ENCODE assay signal across 2 cellular contexts in the genomic region with DNA sequence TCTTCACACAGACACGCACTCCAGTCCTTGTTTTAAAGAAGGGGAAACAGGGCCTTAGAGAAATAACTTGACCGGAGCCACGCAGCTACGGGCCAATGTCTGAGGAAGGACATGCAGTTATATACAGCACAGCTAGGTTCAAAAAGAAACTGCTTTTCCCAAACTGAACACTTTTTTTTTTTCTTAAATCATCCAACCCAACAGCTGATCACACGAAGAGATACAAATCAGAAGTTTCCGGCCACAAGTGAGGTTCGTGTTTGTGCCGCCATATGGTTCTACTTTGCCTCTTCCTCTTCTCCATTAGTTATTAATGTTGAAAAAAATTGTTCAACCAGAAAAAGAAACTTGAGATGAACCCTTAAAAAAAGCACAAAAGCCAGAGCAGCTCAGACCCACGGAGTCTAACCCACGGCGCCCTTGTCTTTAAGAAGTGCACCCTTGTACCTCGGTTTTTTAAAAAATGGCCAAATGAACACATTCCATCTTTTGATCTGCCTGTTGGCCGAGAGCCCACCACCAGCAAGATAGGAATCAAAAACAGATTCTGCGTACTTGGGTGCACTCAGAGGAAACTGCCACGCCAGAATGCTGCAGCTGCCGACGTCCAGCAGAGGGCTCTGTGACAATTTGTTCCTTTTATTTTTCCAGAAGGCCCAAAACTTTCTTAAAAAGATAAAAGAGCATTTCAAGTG.
TF ChIP-seq lines count a peak whose summit lies in the region.

No MANE protein-coding gene starts in this region.

TF ChIP-seq in Ishikawa, 13 proteins besides CTCF, POLR2A, EP300 and RAD21 (continued from another document):
- TF ChIP-seq, protein P1, sequence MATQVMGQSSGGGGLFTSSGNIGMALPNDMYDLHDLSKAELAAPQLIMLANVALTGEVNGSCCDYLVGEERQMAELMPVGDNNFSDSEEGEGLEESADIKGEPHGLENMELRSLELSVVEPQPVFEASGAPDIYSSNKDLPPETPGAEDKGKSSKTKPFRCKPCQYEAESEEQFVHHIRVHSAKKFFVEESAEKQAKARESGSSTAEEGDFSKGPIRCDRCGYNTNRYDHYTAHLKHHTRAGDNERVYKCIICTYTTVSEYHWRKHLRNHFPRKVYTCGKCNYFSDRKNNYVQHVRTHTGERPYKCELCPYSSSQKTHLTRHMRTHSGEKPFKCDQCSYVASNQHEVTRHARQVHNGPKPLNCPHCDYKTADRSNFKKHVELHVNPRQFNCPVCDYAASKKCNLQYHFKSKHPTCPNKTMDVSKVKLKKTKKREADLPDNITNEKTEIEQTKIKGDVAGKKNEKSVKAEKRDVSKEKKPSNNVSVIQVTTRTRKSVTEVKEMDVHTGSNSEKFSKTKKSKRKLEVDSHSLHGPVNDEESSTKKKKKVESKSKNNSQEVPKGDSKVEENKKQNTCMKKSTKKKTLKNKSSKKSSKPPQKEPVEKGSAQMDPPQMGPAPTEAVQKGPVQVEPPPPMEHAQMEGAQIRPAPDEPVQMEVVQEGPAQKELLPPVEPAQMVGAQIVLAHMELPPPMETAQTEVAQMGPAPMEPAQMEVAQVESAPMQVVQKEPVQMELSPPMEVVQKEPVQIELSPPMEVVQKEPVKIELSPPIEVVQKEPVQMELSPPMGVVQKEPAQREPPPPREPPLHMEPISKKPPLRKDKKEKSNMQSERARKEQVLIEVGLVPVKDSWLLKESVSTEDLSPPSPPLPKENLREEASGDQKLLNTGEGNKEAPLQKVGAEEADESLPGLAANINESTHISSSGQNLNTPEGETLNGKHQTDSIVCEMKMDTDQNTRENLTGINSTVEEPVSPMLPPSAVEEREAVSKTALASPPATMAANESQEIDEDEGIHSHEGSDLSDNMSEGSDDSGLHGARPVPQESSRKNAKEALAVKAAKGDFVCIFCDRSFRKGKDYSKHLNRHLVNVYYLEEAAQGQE (IDR thresholded peaks at IDR 0.05; ENCODE audit: low read depth): no peak

TF ChIP-seq in HepG2, 621 proteins besides CTCF, POLR2A, EP300 and RAD21 (continued from another document):
- TF ChIP-seq, protein P2, sequence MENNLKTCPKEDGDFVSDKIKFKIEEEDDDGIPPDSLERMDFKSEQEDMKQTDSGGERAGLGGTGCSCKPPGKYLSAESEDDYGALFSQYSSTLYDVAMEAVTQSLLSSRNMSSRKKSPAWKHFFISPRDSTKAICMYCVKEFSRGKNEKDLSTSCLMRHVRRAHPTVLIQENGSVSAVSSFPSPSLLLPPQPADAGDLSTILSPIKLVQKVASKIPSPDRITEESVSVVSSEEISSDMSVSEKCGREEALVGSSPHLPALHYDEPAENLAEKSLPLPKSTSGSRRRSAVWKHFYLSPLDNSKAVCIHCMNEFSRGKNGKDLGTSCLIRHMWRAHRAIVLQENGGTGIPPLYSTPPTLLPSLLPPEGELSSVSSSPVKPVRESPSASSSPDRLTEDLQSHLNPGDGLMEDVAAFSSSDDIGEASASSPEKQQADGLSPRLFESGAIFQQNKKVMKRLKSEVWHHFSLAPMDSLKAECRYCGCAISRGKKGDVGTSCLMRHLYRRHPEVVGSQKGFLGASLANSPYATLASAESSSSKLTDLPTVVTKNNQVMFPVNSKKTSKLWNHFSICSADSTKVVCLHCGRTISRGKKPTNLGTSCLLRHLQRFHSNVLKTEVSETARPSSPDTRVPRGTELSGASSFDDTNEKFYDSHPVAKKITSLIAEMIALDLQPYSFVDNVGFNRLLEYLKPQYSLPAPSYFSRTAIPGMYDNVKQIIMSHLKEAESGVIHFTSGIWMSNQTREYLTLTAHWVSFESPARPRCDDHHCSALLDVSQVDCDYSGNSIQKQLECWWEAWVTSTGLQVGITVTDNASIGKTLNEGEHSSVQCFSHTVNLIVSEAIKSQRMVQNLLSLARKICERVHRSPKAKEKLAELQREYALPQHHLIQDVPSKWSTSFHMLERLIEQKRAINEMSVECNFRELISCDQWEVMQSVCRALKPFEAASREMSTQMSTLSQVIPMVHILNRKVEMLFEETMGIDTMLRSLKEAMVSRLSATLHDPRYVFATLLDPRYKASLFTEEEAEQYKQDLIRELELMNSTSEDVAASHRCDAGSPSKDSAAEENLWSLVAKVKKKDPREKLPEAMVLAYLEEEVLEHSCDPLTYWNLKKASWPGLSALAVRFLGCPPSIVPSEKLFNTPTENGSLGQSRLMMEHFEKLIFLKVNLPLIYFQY (CRISPR knock-in tag; IDR thresholded peaks at IDR 0.05; ENCODE audit: borderline replicate concordance): no peak
- TF ChIP-seq HDAC6 (IDR thresholded peaks at IDR 0.05; ENCODE audit: low read depth, low read length) (no peak), GFI1 (CRISPR knock-in tag; IDR thresholded peaks at IDR 0.05; ENCODE audit: borderline replicate concordance) (no peak), ZNF598 (CRISPR knock-in tag; IDR thresholded peaks at IDR 0.05; ENCODE audit: borderline replicate concordance) (0 out of 2 replicates have a peak, but pooled peaks have one; percentile 23), SAP130 (CRISPR knock-in tag; IDR thresholded peaks at IDR 0.05; ENCODE audit: low read depth) (0 out of 2 replicates have a peak, but pooled peaks have one; percentile 18), SMARCE1 (IDR thresholded peaks at IDR 0.05; ENCODE audit: borderline replicate concordance) (no peak), ZSCAN30 (CRISPR knock-in tag; IDR thresholded peaks at IDR 0.05) (no peak)
- TF ChIP-seq, protein P3, sequence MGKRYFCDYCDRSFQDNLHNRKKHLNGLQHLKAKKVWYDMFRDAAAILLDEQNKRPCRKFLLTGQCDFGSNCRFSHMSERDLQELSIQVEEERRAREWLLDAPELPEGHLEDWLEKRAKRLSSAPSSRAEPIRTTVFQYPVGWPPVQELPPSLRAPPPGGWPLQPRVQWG (CRISPR knock-in tag; IDR thresholded peaks at IDR 0.05; ENCODE audit: borderline replicate concordance, low read depth): no peak
- TF ChIP-seq, protein P4, sequence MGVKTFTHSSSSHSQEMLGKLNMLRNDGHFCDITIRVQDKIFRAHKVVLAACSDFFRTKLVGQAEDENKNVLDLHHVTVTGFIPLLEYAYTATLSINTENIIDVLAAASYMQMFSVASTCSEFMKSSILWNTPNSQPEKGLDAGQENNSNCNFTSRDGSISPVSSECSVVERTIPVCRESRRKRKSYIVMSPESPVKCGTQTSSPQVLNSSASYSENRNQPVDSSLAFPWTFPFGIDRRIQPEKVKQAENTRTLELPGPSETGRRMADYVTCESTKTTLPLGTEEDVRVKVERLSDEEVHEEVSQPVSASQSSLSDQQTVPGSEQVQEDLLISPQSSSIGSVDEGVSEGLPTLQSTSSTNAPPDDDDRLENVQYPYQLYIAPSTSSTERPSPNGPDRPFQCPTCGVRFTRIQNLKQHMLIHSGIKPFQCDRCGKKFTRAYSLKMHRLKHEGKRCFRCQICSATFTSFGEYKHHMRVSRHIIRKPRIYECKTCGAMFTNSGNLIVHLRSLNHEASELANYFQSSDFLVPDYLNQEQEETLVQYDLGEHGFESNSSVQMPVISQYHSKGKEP (CRISPR knock-in tag; IDR thresholded peaks at IDR 0.05): no peak
- TF ChIP-seq, protein P5, sequence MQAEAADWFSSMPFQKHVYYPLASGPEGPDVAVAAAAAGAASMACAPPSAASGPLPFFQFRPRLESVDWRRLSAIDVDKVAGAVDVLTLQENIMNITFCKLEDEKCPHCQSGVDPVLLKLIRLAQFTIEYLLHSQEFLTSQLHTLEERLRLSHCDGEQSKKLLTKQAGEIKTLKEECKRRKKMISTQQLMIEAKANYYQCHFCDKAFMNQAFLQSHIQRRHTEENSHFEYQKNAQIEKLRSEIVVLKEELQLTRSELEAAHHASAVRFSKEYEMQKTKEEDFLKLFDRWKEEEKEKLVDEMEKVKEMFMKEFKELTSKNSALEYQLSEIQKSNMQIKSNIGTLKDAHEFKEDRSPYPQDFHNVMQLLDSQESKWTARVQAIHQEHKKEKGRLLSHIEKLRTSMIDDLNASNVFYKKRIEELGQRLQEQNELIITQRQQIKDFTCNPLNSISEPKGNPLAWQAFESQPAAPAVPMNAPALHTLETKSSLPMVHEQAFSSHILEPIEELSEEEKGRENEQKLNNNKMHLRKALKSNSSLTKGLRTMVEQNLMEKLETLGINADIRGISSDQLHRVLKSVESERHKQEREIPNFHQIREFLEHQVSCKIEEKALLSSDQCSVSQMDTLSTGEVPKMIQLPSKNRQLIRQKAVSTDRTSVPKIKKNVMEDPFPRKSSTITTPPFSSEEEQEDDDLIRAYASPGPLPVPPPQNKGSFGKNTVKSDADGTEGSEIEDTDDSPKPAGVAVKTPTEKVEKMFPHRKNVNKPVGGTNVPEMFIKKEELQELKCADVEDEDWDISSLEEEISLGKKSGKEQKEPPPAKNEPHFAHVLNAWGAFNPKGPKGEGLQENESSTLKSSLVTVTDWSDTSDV (CRISPR knock-in tag; IDR thresholded peaks at IDR 0.05): no peak
- TF ChIP-seq, protein P6, sequence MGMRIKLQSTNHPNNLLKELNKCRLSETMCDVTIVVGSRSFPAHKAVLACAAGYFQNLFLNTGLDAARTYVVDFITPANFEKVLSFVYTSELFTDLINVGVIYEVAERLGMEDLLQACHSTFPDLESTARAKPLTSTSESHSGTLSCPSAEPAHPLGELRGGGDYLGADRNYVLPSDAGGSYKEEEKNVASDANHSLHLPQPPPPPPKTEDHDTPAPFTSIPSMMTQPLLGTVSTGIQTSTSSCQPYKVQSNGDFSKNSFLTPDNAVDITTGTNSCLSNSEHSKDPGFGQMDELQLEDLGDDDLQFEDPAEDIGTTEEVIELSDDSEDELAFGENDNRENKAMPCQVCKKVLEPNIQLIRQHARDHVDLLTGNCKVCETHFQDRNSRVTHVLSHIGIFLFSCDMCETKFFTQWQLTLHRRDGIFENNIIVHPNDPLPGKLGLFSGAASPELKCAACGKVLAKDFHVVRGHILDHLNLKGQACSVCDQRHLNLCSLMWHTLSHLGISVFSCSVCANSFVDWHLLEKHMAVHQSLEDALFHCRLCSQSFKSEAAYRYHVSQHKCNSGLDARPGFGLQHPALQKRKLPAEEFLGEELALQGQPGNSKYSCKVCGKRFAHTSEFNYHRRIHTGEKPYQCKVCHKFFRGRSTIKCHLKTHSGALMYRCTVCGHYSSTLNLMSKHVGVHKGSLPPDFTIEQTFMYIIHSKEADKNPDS (CRISPR knock-in tag; IDR thresholded peaks at IDR 0.05): no peak
